ENCODE assay signal across 14 cellular contexts in genomic region chrX:1477801-1478458, GRCh38. TPM values are rescaled to one million over a fixed set of nuclear protein-coding genes. Genes with fewer than 3 reads are reported as not detected.
DNase-seq lines count a peak whose midpoint lies in the region; ATAC-seq and TF ChIP-seq lines count a peak whose summit lies in the region.
"Had no signal": no experiment of that assay in that cellular context is flagged by ENCODE, and none has a peak within 500 bp of the region (broad histone marks: within the 10 kb centered on the region; RNA-seq: fewer than 3 reads in every experiment).

No MANE protein-coding gene starts in this region.

- H3K27ac ChIP-seq in OCI-LY1 (ENCODE audit: low read depth, low read length, poor library complexity, severe bottlenecking) (peak overlapping the region; percentile 97), sigmoid colon (no peak overlapping the region)
- H3K27ac ChIP-seq: left lung, upper lobe of left lung had no signal

- no peak overlapping the region for H2AFZ ChIP-seq in OCI-LY1 (ENCODE audit: low read length)

- H3K9ac ChIP-seq in OCI-LY1 (ENCODE audit: low read length): no peak overlapping the region

- TF ChIP-seq EP300 in sigmoid colon (IDR thresholded peaks at IDR 0.05): no peak

- CTCF ChIA-PET in Calu3 (lab: Charles Lee) (no interaction called here), HEK293T (lab: Yijun Ruan, JAX) (no interaction called here)

- BruUV-seq in Calu3 (replicated peaks; lab: Mats Ljungman, UMichigan): no TSS peak

- no peak for TF ChIP-seq POLR2A in sigmoid colon (IDR thresholded peaks at IDR 0.05)

- POLR2A ChIA-PET in HEK293T (lab: Yijun Ruan, JAX): no interaction called here

- peaks cover 63% of the 10 kb centered on the region for H3K36me3 ChIP-seq in OCI-LY1 (ENCODE audit: insufficient read depth, low read length)
- H3K36me3 ChIP-seq in sigmoid colon: no peaks in the 10 kb centered on the region
- H3K36me3 ChIP-seq: left lung, upper lobe of left lung had no signal

- peak overlapping the region; percentile 4 for H3K27ac Mint-ChIP-seq in activated naive CD8-positive, alpha-beta T cell
- H3K27ac Mint-ChIP-seq in Calu3 (ENCODE audit: unreplicated experiment): no peak overlapping the region

- peaks cover 31% of the 10 kb centered on the region for H3K79me2 ChIP-seq in OCI-LY1 (ENCODE audit: insufficient read depth, low read length)

- H3K36me3 Mint-ChIP-seq in activated naive CD8-positive, alpha-beta T cell: peaks cover 27% of the 10 kb centered on the region
- H3K36me3 Mint-ChIP-seq in Calu3 (ENCODE audit: insufficient read depth, unreplicated experiment): peaks cover 5% of the 10 kb centered on the region

- H3K4me3 ChIP-seq in OCI-LY1 (ENCODE audit: low read depth, low read length, poor library complexity, severe bottlenecking) (no peak overlapping the region), sigmoid colon (no peak overlapping the region)
- H3K4me3 ChIP-seq: left lung, upper lobe of left lung had no signal

- no peaks in the 10 kb centered on the region for H3K9me2 ChIP-seq in OCI-LY1 (ENCODE audit: low read depth, low read length)

- H3F3A ChIP-seq in OCI-LY1 (ENCODE audit: insufficient read depth, low read length): no peaks in the 10 kb centered on the region

- ATAC-seq in activated CD4-positive, CD25-positive, alpha-beta regulatory T cell treated with anti-CD3 and anti-CD28 coated beads, Interleukin-2, amount 50 U/mL, for 24 hours: no peak
- ATAC-seq: left lung had no signal

- no peak for TF ChIP-seq CTCF in OCI-LY1 (IDR thresholded peaks at IDR 0.05; ENCODE audit: low read length)
- TF ChIP-seq CTCF in sigmoid colon (IDR thresholded peaks at IDR 0.05): no peak
- no peak for TF ChIP-seq CTCF in Calu3 (IDR thresholded peaks at IDR 0.05; ENCODE audit: unreplicated experiment)

- H4K20me1 ChIP-seq in OCI-LY1 (ENCODE audit: insufficient read depth, low read length): no peaks in the 10 kb centered on the region

- H3K27me3 Mint-ChIP-seq in activated naive CD8-positive, alpha-beta T cell: no peaks in the 10 kb centered on the region
- peaks cover 21% of the 10 kb centered on the region for H3K27me3 Mint-ChIP-seq in Calu3 (ENCODE audit: unreplicated experiment)

- peaks cover 47% of the 10 kb centered on the region for H3K4me1 ChIP-seq in OCI-LY1 (ENCODE audit: insufficient read depth, low read length, severe bottlenecking)
- H3K4me1 ChIP-seq in sigmoid colon: no peaks in the 10 kb centered on the region

- H3K4me1 Mint-ChIP-seq in activated naive CD8-positive, alpha-beta T cell (ENCODE audit: low read depth): peaks cover 74% of the 10 kb centered on the region
- no peaks in the 10 kb centered on the region for H3K4me1 Mint-ChIP-seq in Calu3 (ENCODE audit: low read depth, unreplicated experiment)

- intact Hi-C loops in sigmoid colon (cut with DNase I) (no loop called here), Calu3 (cut with micrococcal nuclease; ENCODE audit: unreplicated experiment) (no loop called here)

- H3K27me3 ChIP-seq in OCI-LY1 (ENCODE audit: insufficient read depth, low read length) (no peaks in the 10 kb centered on the region), sigmoid colon (peaks cover 0 to 9% (median 0%) of the 10 kb centered on the region in 3 donors)
- H3K27me3 ChIP-seq: left lung, upper lobe of left lung had no signal

- no peak overlapping the region for H3K4me3 Mint-ChIP-seq in activated naive CD8-positive, alpha-beta T cell
- H3K4me3 Mint-ChIP-seq in Calu3 (ENCODE audit: low read depth, unreplicated experiment): no peak overlapping the region
- H3K4me3 Mint-ChIP-seq: neural crest cell had no signal

- H3K9me3 ChIP-seq in OCI-LY1 (ENCODE audit: low read length) (no peaks in the 10 kb centered on the region; the same call in 1 of the 2 replicates), sigmoid colon (peaks cover 0 to 2% (median 0%) of the 10 kb centered on the region in 4 donors)
- H3K9me3 ChIP-seq: upper lobe of left lung had no signal

- H3K9me3 Mint-ChIP-seq in activated naive CD8-positive, alpha-beta T cell (ENCODE audit: low read depth): peaks cover 6% of the 10 kb centered on the region
- H3K9me3 Mint-ChIP-seq in Calu3 (ENCODE audit: low read depth, unreplicated experiment): peaks cover 8% of the 10 kb centered on the region

- no peak overlapping the region for H3K4me2 ChIP-seq in OCI-LY1 (ENCODE audit: low read length)

- peak; percentile 21 for DNase-seq in activated CD4-positive, CD25-positive, alpha-beta regulatory T cell treated with anti-CD3 and anti-CD28 coated beads, Interleukin-2, amount 50 U/mL, for 72 hours
- DNase-seq in sigmoid colon (peak; percentile 18), Calu3 (no peak), HEK293T (ENCODE audit: extremely low spot score) (no peak), hypothalamus (lab: John Stamatoyannopoulos, UW) (no peak)
- DNase-seq: GOT3, left lung, T-helper 9 cell, upper lobe of left lung had no signal

- 65 to 71% methylated on average over 8 of the region's 8 CpGs for WGBS in sigmoid colon, 2 donors

TF ChIP-seq in HEK293T, 16 proteins besides CTCF, POLR2A, EP300 and RAD21:
- TF ChIP-seq TARDBP (IDR thresholded peaks at IDR 0.05) (no peak), LEF1 (IDR thresholded peaks at IDR 0.05; ENCODE audit: borderline replicate concordance) (no peak), BHLHE40 (IDR thresholded peaks at IDR 0.05; ENCODE audit: borderline replicate concordance) (no peak), FOXA1 (IDR thresholded peaks at IDR 0.05) (no peak), PKNOX1 (IDR thresholded peaks at IDR 0.05) (no peak), CTBP1 (IDR thresholded peaks at IDR 0.05; ENCODE audit: borderline replicate concordance) (no peak), ELF4 (IDR thresholded peaks at IDR 0.05) (no peak), FOXM1 (IDR thresholded peaks at IDR 0.05; ENCODE audit: borderline replicate concordance) (no peak), ARNT (IDR thresholded peaks at IDR 0.05) (no peak), HDGF (IDR thresholded peaks at IDR 0.05; ENCODE audit: borderline replicate concordance) (no peak), NFRKB (IDR thresholded peaks at IDR 0.05) (no peak), FOXK2 (IDR thresholded peaks at IDR 0.05) (no peak), L3MBTL2 (conservative IDR thresholded peaks at IDR 0.05) (no peak), SUZ12 (IDR thresholded peaks at IDR 0.05) (no peak), SP1 (IDR thresholded peaks at IDR 0.05) (no peak), ZNF384 (IDR thresholded peaks at IDR 0.05) (no peak)

RNA-seq across cellular contexts. Expression of gene ASMTL, which starts 25.2 kb away (rescaled TPM):
- 10 to 100 TPM; 20.8 to 30.6 (median 29.3) TPM for total RNA-seq in sigmoid colon
- polyA plus RNA-seq in sigmoid colon: 10 to 100 TPM; 11.8 to 24.0 (median 21.0) TPM
- total RNA-seq in Calu3 (2022): 14.4 and 18.0 TPM in 2 replicates

RNA-seq across cellular contexts. Expression of gene P2RY8, which starts 59.1 kb away (rescaled TPM):
- 1 to 10 TPM in 1 of 4 donors, under 1 TPM in 3; 0.28 to 1.8 (median 0.75) TPM for total RNA-seq in sigmoid colon
- polyA plus RNA-seq in sigmoid colon: 10 to 100 TPM in 1 of 3 donors, under 1 TPM in 1, not detected in 1; 0.92 to 15.0 TPM
- 0.07 TPM in 1 of 2 replicates, not detected in the other for total RNA-seq in Calu3 (2022)
- total RNA-seq: epithelial cell of proximal tubule, neural crest cell had no signal

Comparison
In these comparisons a context has a peak if more than half of its experiments do, and no peak if none do; other contexts are left out.
1. DNase-seq: peak in activated CD4-positive, CD25-positive, alpha-beta regulatory T cell treated with anti-CD3 and anti-CD28 coated beads, Interleukin-2, amount 50 U/mL, for 72 hours (single experiment) and sigmoid colon (single experiment); none in Calu3 (single experiment), HEK293T (single experiment) and hypothalamus (0 of 51).